ENCODE assay signal across 18 cellular contexts in the genomic region with DNA sequence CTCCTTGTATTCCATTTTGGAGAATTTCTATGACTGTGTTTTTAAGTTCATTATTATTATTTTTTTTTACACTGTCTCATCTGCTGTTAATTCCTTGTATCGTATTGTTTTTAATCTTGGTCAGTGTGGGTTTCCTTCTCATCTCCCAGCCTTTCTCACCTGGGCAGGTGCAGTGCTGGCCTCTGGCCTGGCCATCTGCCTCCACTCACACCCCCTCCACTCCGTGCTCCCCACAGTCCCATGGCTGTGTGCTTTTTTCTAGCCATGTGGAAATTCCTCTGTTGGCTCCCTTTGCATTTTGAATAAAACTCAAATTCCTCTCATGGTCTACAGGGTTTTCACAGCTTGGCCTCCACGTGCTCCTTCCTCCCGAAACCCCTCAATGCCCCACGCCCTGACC. TPM values are rescaled to one million over a fixed set of nuclear protein-coding genes. Genes with fewer than 3 reads are reported as not detected.
A peak's percentile ranks its signal among the peaks of the same experiment; 100 is the strongest.
DNase-seq lines count a peak whose midpoint lies in the region; ATAC-seq, FAIRE-seq and TF ChIP-seq lines count a peak whose summit lies in the region.
"Had no signal": no experiment of that assay in that cellular context is flagged by ENCODE, and none has a peak within 500 bp of the region (broad histone marks: within the 10 kb centered on the region; RNA-seq: fewer than 3 reads in every experiment).

No MANE protein-coding gene starts in this region.

- TF ChIP-seq CTCF in A549 (IDR thresholded peaks at IDR 0.05) (no peak), WTC11 (IDR thresholded peaks at IDR 0.05) (no peak), kidney (IDR thresholded peaks at IDR 0.05; ENCODE audit: borderline replicate concordance, extremely low read depth, insufficient read depth) (no peak), osteoblast (IDR thresholded peaks at IDR 0.05; ENCODE audit: extremely low read depth, low read depth, low read length) (no peak)
- TF ChIP-seq CTCF in activated CD8-positive, alpha-beta T cell treated with anti-CD3 and anti-CD28 coated beads for 36 hours (IDR thresholded peaks at IDR 0.05): no peak

- H3K4me3 ChIP-seq in A549: no peak overlapping the region
- H3K4me3 ChIP-seq in kidney (ENCODE audit: low read length in 2 of 2): no peak overlapping the region
- no peak overlapping the region for H3K4me3 ChIP-seq in osteoblast (ENCODE audit: insufficient read depth, low read length)
- H3K4me3 ChIP-seq: BLaER1 treated with 17β-estradiol and CSF1 and Interleukin-3, amounts not matched to agents 10 nM and 100 nM had no signal

- no peak overlapping the region for H3K4me3 Mint-ChIP-seq in WTC11
- no peak overlapping the region for H3K4me3 Mint-ChIP-seq in activated CD4-positive, alpha-beta memory T cell treated with anti-CD3 and anti-CD28 coated beads for 36 hours
- H3K4me3 Mint-ChIP-seq in activated CD8-positive, alpha-beta T cell treated with anti-CD3 and anti-CD28 coated beads for 36 hours: no peak overlapping the region
- H3K4me3 Mint-ChIP-seq: CD4-positive, CD25-positive, alpha-beta regulatory T cell; HFFc6 had no signal

- no peak for ATAC-seq in A549
- no peak for ATAC-seq in WTC11
- no peak for ATAC-seq in activated CD8-positive, alpha-beta T cell treated with anti-CD3 and anti-CD28 coated beads for 36 hours

- H3K27ac Mint-ChIP-seq in WTC11: 0 out of 2 replicates have a peak overlapping the region, but pooled peaks have one; percentile 52
- H3K27ac Mint-ChIP-seq in activated CD4-positive, alpha-beta memory T cell treated with anti-CD3 and anti-CD28 coated beads for 36 hours: no peak overlapping the region
- no peak overlapping the region for H3K27ac Mint-ChIP-seq in activated CD8-positive, alpha-beta T cell treated with anti-CD3 and anti-CD28 coated beads for 36 hours
- H3K27ac Mint-ChIP-seq: CD4-positive, CD25-positive, alpha-beta regulatory T cell; HFFc6 had no signal

- no peak for TF ChIP-seq RAD21 in A549 (conservative IDR thresholded peaks at IDR 0.05 in 1 of 2, IDR thresholded peaks at IDR 0.05 in 1 of 2)

- no peaks in the 10 kb centered on the region for H3K36me3 ChIP-seq in kidney (ENCODE audit: control insufficient read depth in 1 of 2, insufficient read depth in 2 of 2, low read length in 2 of 2)
- H3K36me3 ChIP-seq in osteoblast (ENCODE audit: insufficient read depth, low read length): no peaks in the 10 kb centered on the region
- H3K36me3 ChIP-seq: BLaER1 treated with 17β-estradiol and CSF1 and Interleukin-3, amounts not matched to agents 10 nM and 100 nM had no signal

- 77% methylated on average over 5 of the region's 5 CpGs for whole genome bisulfite sequencing in A549 (ENCODE audit: missing lambda C conversion rate)

- H3K27ac ChIP-seq in A549 (peak overlapping the region in 1 of 2 experiments; percentile 74; a peak in 3 of 6 replicates), kidney (ENCODE audit: low read depth in 2 of 2, low read length in 2 of 2) (no peak overlapping the region), osteoblast (ENCODE audit: low read depth, low read length) (no peak overlapping the region)
- H3K27ac ChIP-seq: BLaER1 treated with 17β-estradiol and CSF1 and Interleukin-3, amounts not matched to agents 10 nM and 100 nM had no signal

- POLR2A ChIA-PET in A549 (lab: Yijun Ruan, JAX) (interaction anchor here (2.0 kb wide), 1 partner anchor 134 kb away, joined by 4 read pairs; no protein-coding TSS in a partner anchor), WTC11 (lab: Charles Lee) (no interaction called here)
- POLR2A ChIA-PET in activated CD4-positive, alpha-beta memory T cell treated with anti-CD3 and anti-CD28 coated beads for 36 hours (lab: Charles Lee): interaction anchor here (1.4 kb wide), 1 partner anchor 10 kb away, joined by 3 read pairs; no protein-coding TSS in a partner anchor
- POLR2A ChIA-PET in activated CD8-positive, alpha-beta T cell treated with anti-CD3 and anti-CD28 coated beads for 36 hours (lab: Charles Lee): no interaction called here

- H2AFZ ChIP-seq in osteoblast (ENCODE audit: low read length): no peak overlapping the region

- H3K4me1 Mint-ChIP-seq in WTC11: peaks cover 29% of the 10 kb centered on the region
- peaks cover 3% of the 10 kb centered on the region for H3K4me1 Mint-ChIP-seq in activated CD4-positive, alpha-beta memory T cell treated with anti-CD3 and anti-CD28 coated beads for 36 hours (ENCODE audit: low read depth)
- peaks cover 4% of the 10 kb centered on the region for H3K4me1 Mint-ChIP-seq in activated CD8-positive, alpha-beta T cell treated with anti-CD3 and anti-CD28 coated beads for 36 hours (ENCODE audit: low read depth)
- H3K4me1 Mint-ChIP-seq: CD4-positive, CD25-positive, alpha-beta regulatory T cell had no signal

- CTCF ChIA-PET in A549 (lab: Yijun Ruan, JAX) (no interaction called here), WTC11 (lab: Charles Lee) (no interaction called here)
- CTCF ChIA-PET in activated CD4-positive, alpha-beta memory T cell treated with anti-CD3 and anti-CD28 coated beads for 36 hours (lab: Charles Lee): no interaction called here
- CTCF ChIA-PET in activated CD8-positive, alpha-beta T cell treated with anti-CD3 and anti-CD28 coated beads for 36 hours (lab: Charles Lee): no interaction called here

- no peaks in the 10 kb centered on the region for H3K79me2 ChIP-seq in osteoblast (ENCODE audit: insufficient read depth, low read length)

- TF ChIP-seq POLR2A in A549 (IDR thresholded peaks at IDR 0.05; ENCODE audit: low read length): no peak

- H3K9me3 ChIP-seq in A549: no peaks in the 10 kb centered on the region
- H3K9me3 ChIP-seq in kidney (ENCODE audit: control insufficient read depth in 1 of 2, low read length in 2 of 2): no peaks in the 10 kb centered on the region
- no peaks in the 10 kb centered on the region for H3K9me3 ChIP-seq in osteoblast (ENCODE audit: low read depth, low read length)

- no peaks in the 10 kb centered on the region for H3K36me3 Mint-ChIP-seq in WTC11
- no peaks in the 10 kb centered on the region for H3K36me3 Mint-ChIP-seq in activated CD4-positive, alpha-beta memory T cell treated with anti-CD3 and anti-CD28 coated beads for 36 hours
- no peaks in the 10 kb centered on the region for H3K36me3 Mint-ChIP-seq in activated CD8-positive, alpha-beta T cell treated with anti-CD3 and anti-CD28 coated beads for 36 hours (ENCODE audit: low read depth)
- H3K36me3 Mint-ChIP-seq: CD4-positive, CD25-positive, alpha-beta regulatory T cell had no signal

- H3K27me3 ChIP-seq in osteoblast (ENCODE audit: insufficient read depth, low read length): no peaks in the 10 kb centered on the region

- intact Hi-C loops in kidney (cut with DNase I): no loop called here
- intact Hi-C loops in activated CD4-positive, alpha-beta memory T cell treated with anti-CD3 and anti-CD28 coated beads for 36 hours (cut with micrococcal nuclease): no loop called here
- intact Hi-C loops in activated CD8-positive, alpha-beta T cell treated with anti-CD3 and anti-CD28 coated beads for 36 hours (cut with micrococcal nuclease): no loop called here

- H3K4me2 ChIP-seq in A549 (0 out of 3 replicates have a peak overlapping the region, but pooled peaks have one; percentile 14), osteoblast (ENCODE audit: insufficient read depth, low read length) (no peak overlapping the region)
- H3K4me2 ChIP-seq: BLaER1 treated with 17β-estradiol and CSF1 and Interleukin-3, amounts not matched to agents 10 nM and 100 nM had no signal

- peaks cover 14% of the 10 kb centered on the region for H3K4me1 ChIP-seq in A549
- peaks cover 0 to 2% of the 10 kb centered on the region in 2 donors for H3K4me1 ChIP-seq in kidney (ENCODE audit: control insufficient read depth in 1 of 2, insufficient read depth in 1 of 2, low read depth in 1 of 2, low read length in 2 of 2)
- peaks cover 4% of the 10 kb centered on the region for H3K4me1 ChIP-seq in osteoblast (ENCODE audit: insufficient read depth, low read length)

- FAIRE-seq in A549 (lab: Jason Lieb, UNC) (no peak), kidney (lab: Jason Lieb, UNC) (no peak)
- FAIRE-seq: D721Med had no signal

- TF ChIP-seq EP300 in A549 (IDR thresholded peaks at IDR 0.05): no peak

- no peaks in the 10 kb centered on the region for H4K20me1 ChIP-seq in osteoblast (ENCODE audit: insufficient read depth, low read length)
- H4K20me1 ChIP-seq: BLaER1 treated with 17β-estradiol and CSF1 and Interleukin-3, amounts not matched to agents 10 nM and 100 nM had no signal

- peaks cover 2% of the 10 kb centered on the region for H3K27me3 Mint-ChIP-seq in WTC11 (ENCODE audit: low read depth)
- H3K27me3 Mint-ChIP-seq in activated CD4-positive, alpha-beta memory T cell treated with anti-CD3 and anti-CD28 coated beads for 36 hours: peaks cover 19% of the 10 kb centered on the region
- peaks cover 33% of the 10 kb centered on the region for H3K27me3 Mint-ChIP-seq in activated CD8-positive, alpha-beta T cell treated with anti-CD3 and anti-CD28 coated beads for 36 hours
- H3K27me3 Mint-ChIP-seq: CD4-positive, CD25-positive, alpha-beta regulatory T cell had no signal

- no peak for DNase-seq in A549 (ENCODE audit: low read depth in 1 of 2, low spot score in 1 of 2)
- DNase-seq in WTC11 (ENCODE audit: low spot score): no peak
- DNase-seq in kidney: peak; percentile 10
- peak; percentile 45 for DNase-seq in osteoblast (ENCODE audit: insufficient read length, low spot score, missing footprints)
- no peak for DNase-seq in foreskin melanocyte
- no peak for DNase-seq in activated CD4-positive, alpha-beta memory T cell treated with anti-CD3 and anti-CD28 coated beads for 36 hours
- no peak for DNase-seq in activated CD8-positive, alpha-beta T cell treated with anti-CD3 and anti-CD28 coated beads for 36 hours
- no peak for DNase-seq in COLO668 (lab: John Stamatoyannopoulos, UW; ENCODE audit: unreplicated experiment)
- DNase-seq: 8988T; ACHN; CD4-positive, CD25-positive, alpha-beta regulatory T cell; GF-D8; HCEC 1CT; HFFc6 had no signal

- no peak overlapping the region for H3K9ac ChIP-seq in kidney (ENCODE audit: low read length in 2 of 2)
- H3K9ac ChIP-seq: BLaER1 treated with 17β-estradiol and CSF1 and Interleukin-3, amounts not matched to agents 10 nM and 100 nM had no signal

- H3K9me3 Mint-ChIP-seq in WTC11: no peaks in the 10 kb centered on the region
- H3K9me3 Mint-ChIP-seq in activated CD4-positive, alpha-beta memory T cell treated with anti-CD3 and anti-CD28 coated beads for 36 hours: no peaks in the 10 kb centered on the region
- no peaks in the 10 kb centered on the region for H3K9me3 Mint-ChIP-seq in activated CD8-positive, alpha-beta T cell treated with anti-CD3 and anti-CD28 coated beads for 36 hours
- H3K9me3 Mint-ChIP-seq: HFFc6 had no signal

RNA-seq across cellular contexts. Expression of a gene that starts 50.3 kb away (rescaled TPM):
- not detected in 2 replicates for polyA plus RNA-seq in A549 (2011; rRNA removed)
- 0.03 and 0.07 TPM in 2 replicates for polyA plus RNA-seq in A549 (2012; cell fraction: cytosol; rRNA removed)
- polyA plus RNA-seq in A549 (2012; cell fraction: nucleus; rRNA removed): 0.19 and 0.22 TPM in 2 replicates
- 0.05 to 0.11 TPM (median 0.09 TPM) in 3 replicates for polyA plus RNA-seq in A549 (2017; fragmentation: RNase III; extraction: RNeasy Plus Mini Kit Qiagen cat#74134 plus additional on column Dnase treatment)
- polyA minus RNA-seq in A549 (2011; rRNA and poly(A)+ RNA removed): not detected in 2 replicates
- not detected in 3 replicates for total RNA-seq in WTC11 (2021)
- not detected for total RNA-seq in kidney
- not detected for polyA plus RNA-seq in kidney (ENCODE audit: insufficient read depth, low read depth, low replicate concordance)
- not detected in 2 replicates for total RNA-seq in osteoblast
- not detected for total RNA-seq in activated CD4-positive, alpha-beta memory T cell treated with anti-CD3 and anti-CD28 coated beads for 36 hours
- not detected for total RNA-seq in activated CD8-positive, alpha-beta T cell treated with anti-CD3 and anti-CD28 coated beads for 36 hours
- total RNA-seq: CD4-positive, CD25-positive, alpha-beta regulatory T cell; H4; HFFc6; HT1080 had no signal
- polyA plus RNA-seq: CD4-positive, CD25-positive, alpha-beta regulatory T cell had no signal

Comparison
In these comparisons a context has a peak if more than half of its experiments do, and no peak if none do; other contexts are left out.
1. DNase-seq: peak in kidney (single experiment) and osteoblast (single experiment); none in A549 (0 of 2), WTC11 (single experiment), foreskin melanocyte (single experiment), activated CD4-positive, alpha-beta memory T cell treated with anti-CD3 and anti-CD28 coated beads for 36 hours (single experiment), activated CD8-positive, alpha-beta T cell treated with anti-CD3 and anti-CD28 coated beads for 36 hours (single experiment) and COLO668 (single experiment).
2. POLR2A ChIA-PET loops: an anchor here in A549 (2.0 kb wide) and activated CD4-positive, alpha-beta memory T cell treated with anti-CD3 and anti-CD28 coated beads for 36 hours (1.4 kb wide); none called in WTC11 and activated CD8-positive, alpha-beta T cell treated with anti-CD3 and anti-CD28 coated beads for 36 hours.